Comparison of ENCODE assay signal across 8 cellular contexts in the genomic region with DNA sequence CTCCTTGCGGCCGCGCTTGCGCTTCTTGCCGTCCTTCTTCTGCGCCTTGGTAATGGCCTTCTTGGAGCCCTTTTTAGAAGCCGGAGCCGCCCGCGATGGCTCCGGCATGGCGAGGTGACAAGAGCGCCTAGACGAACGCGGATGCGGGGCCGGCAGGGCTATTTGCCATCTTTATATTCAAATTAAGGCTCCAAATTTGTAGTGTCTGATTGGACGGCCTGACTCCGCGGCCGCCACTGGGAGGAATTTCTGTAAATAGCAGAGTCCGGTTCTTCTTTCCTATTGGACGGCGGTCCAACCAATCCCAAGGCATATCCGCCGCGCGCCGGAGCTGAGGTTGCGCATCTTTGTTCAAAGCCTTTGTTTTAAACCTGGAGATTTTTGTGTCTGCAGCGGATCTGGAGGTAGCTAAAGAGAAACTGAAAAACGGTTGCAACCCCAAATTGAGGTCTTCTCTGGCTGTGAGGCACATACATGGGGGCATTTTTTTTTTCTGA. TPM values are rescaled to one million over a fixed set of nuclear protein-coding genes. Genes with fewer than 3 reads are reported as not detected.
DNase-seq lines count a peak whose midpoint lies in the region; ATAC-seq and TF ChIP-seq lines count a peak whose summit lies in the region.

No MANE protein-coding gene starts in this region.

- H3K36me3 ChIP-seq in uterus, result no peaks in the 10 kb centered on the region

- peak overlapping the region; percentile 47 for H3K4me3 ChIP-seq in AG10803 (ENCODE audit: low read length)
- peak overlapping the region in 1 of 2 donors; percentile 13 for H3K4me3 ChIP-seq in uterus

- no peak for TF ChIP-seq CTCF in AG10803 (conservative IDR thresholded peaks at IDR 0.05; ENCODE audit: low read length)
- no peak for TF ChIP-seq CTCF in progenitor cell of endocrine pancreas (IDR thresholded peaks at IDR 0.05; ENCODE audit: unreplicated experiment)
- no peak for TF ChIP-seq CTCF in uterus (IDR thresholded peaks at IDR 0.05)

- TF ChIP-seq POLR2A in uterus (IDR thresholded peaks at IDR 0.05), result no peak

- peak; percentile 64 for ATAC-seq in GM19328 (IDR thresholded peaks at IDR 0.05; ENCODE audit: unreplicated experiment)
- peak; percentile 86 for ATAC-seq in HG03460 (IDR thresholded peaks at IDR 0.05; ENCODE audit: unreplicated experiment)
- ATAC-seq in Right ventricle myocardium inferior, result peak; percentile 75

- H3K4me3 Mint-ChIP-seq in activated naive CD4-positive, alpha-beta T cell treated with anti-CD3 and anti-CD28 coated beads, Interleukin-2, amount 50 U/mL, for 24 hours, result peak overlapping the region; percentile 91
- peak overlapping the region; percentile 78 for H3K4me3 Mint-ChIP-seq in progenitor cell of endocrine pancreas (ENCODE audit: low read depth)

- no peak overlapping the region for H3K27ac ChIP-seq in uterus

- H3K4me1 Mint-ChIP-seq in activated naive CD4-positive, alpha-beta T cell treated with anti-CD3 and anti-CD28 coated beads, Interleukin-2, amount 50 U/mL, for 24 hours, result peaks cover 41% of the 10 kb centered on the region
- H3K4me1 Mint-ChIP-seq in progenitor cell of endocrine pancreas (ENCODE audit: low read depth), result peaks cover 10% of the 10 kb centered on the region

- H3K9me3 ChIP-seq in uterus, result no peaks in the 10 kb centered on the region

- H3K27me3 Mint-ChIP-seq in activated naive CD4-positive, alpha-beta T cell treated with anti-CD3 and anti-CD28 coated beads, Interleukin-2, amount 50 U/mL, for 24 hours, result peaks cover 21% of the 10 kb centered on the region
- peaks cover 76% of the 10 kb centered on the region for H3K27me3 Mint-ChIP-seq in progenitor cell of endocrine pancreas

- H3K27ac Mint-ChIP-seq in activated naive CD4-positive, alpha-beta T cell treated with anti-CD3 and anti-CD28 coated beads, Interleukin-2, amount 50 U/mL, for 24 hours, result peak overlapping the region; percentile 75
- peak overlapping the region; percentile 77 for H3K27ac Mint-ChIP-seq in progenitor cell of endocrine pancreas

- no peaks in the 10 kb centered on the region for H3K36me3 Mint-ChIP-seq in activated naive CD4-positive, alpha-beta T cell treated with anti-CD3 and anti-CD28 coated beads, Interleukin-2, amount 50 U/mL, for 24 hours
- no peaks in the 10 kb centered on the region for H3K36me3 Mint-ChIP-seq in progenitor cell of endocrine pancreas (ENCODE audit: insufficient read depth)

- H3K9me3 Mint-ChIP-seq in activated naive CD4-positive, alpha-beta T cell treated with anti-CD3 and anti-CD28 coated beads, Interleukin-2, amount 50 U/mL, for 24 hours, result no peaks in the 10 kb centered on the region
- H3K9me3 Mint-ChIP-seq in progenitor cell of endocrine pancreas (ENCODE audit: low read depth), result no peaks in the 10 kb centered on the region

- DNase-seq in AG10803 (ENCODE audit: low read depth) (peak; percentile 77), RPMI8226 (peak; percentile 96), Right ventricle myocardium inferior (ENCODE audit: missing footprints) (peak; percentile 82), progenitor cell of endocrine pancreas (ENCODE audit: low spot score, unreplicated experiment) (peak; percentile 62), uterus (peak; percentile 42 to 44)

- H3K27me3 ChIP-seq in uterus, result peaks cover 9 to 57% of the 10 kb centered on the region in 2 donors

- intact Hi-C loops in Right ventricle myocardium inferior (cut with DNase I), result no loop called here
- intact Hi-C loops in uterus (cut with DNase I; ENCODE audit: low total_unique reads), result no loop called here

- no peaks in the 10 kb centered on the region for H3K4me1 ChIP-seq in uterus

RNA-seq across cellular contexts. Expression of gene RNF187, which starts 22.6 kb away (rescaled TPM):
- total RNA-seq in Right ventricle myocardium inferior (85.4 TPM), progenitor cell of endocrine pancreas (94.8 and 98.6 TPM in 2 replicates), uterus (10 to 100 TPM; 13.2 to 84.1 (median 27.7) TPM)

RNA-seq across cellular contexts. Expression of gene TRIM17, which starts 47.9 kb away (rescaled TPM):
- 0.38 TPM for total RNA-seq in Right ventricle myocardium inferior
- total RNA-seq in progenitor cell of endocrine pancreas, result 20.5 and 20.8 TPM in 2 replicates
- 1 to 10 TPM in 2 of 4 donors, not detected in 2; 3.2 to 5.9 TPM for total RNA-seq in uterus

RNA-seq across cellular contexts. Expression of gene TRIM11, which starts 57.9 kb away (rescaled TPM):
- total RNA-seq in Right ventricle myocardium inferior, result 7.7 TPM
- 41.1 and 42.4 TPM in 2 replicates for total RNA-seq in progenitor cell of endocrine pancreas
- total RNA-seq in uterus, result 10 to 100 TPM in 2 of 4 donors, 1 to 10 TPM in 2; 3.3 to 20.9 (median 11.7) TPM

Comparison
In these comparisons a context has a peak if more than half of its experiments do, and no peak if none do; other contexts are left out.
1. DNase-seq: peak in every context shown above with its lines; median percentile 96 in RPMI8226; 82 in Right ventricle myocardium inferior; 77 in AG10803; 62 in progenitor cell of endocrine pancreas; 43 in uterus.